7 cellular contexts compared by ENCODE assay signal in the genomic region with DNA sequence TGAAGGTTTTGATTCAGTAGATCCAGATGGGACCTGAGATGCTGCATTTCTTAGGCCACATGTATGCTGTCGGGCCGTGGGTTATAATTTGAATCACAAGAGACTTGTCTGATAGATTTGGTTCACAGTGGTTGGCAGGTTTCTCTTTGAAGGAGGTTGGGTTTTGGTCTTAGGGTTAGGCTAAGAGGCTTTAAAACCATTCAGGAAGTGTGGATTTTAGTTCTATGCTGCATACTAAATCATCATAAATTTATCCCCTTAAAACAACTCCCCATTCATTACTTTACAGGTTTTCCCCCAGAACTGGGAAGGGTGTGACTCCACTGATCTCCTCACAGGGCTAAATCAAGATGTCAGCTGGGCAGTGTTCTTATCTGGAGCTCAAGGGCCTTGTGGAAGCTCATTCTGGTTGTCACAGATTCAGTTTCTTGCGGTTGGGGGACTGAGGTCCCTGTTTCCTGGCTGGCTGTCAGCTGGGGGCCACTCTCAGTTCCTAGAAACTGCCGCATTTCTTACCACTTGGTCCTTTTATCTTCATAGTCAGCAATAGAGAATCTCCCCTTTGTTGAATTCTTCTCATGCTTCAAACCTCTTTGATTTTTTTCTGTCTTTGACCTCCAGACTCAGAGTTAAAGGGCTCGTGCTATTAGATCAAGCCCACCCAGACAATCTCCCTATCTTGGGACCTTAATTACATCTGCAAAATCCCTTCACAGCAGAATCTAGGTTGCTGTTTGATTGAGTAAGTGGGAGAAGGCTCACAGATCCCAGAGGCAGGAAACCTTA. TPM values are rescaled to one million over a fixed set of nuclear protein-coding genes. Genes with fewer than 3 reads are reported as not detected.
DNase-seq lines count a peak whose midpoint lies in the region; ATAC-seq and TF ChIP-seq lines count a peak whose summit lies in the region.

No MANE protein-coding gene starts in this region.

- peak overlapping the region; percentile 71 to 92 for H3K18ac ChIP-seq in mesenchymal stem cell (ENCODE audit: low read depth in 1 of 2, low read length in 2 of 2)

- intact Hi-C loops in vagina (cut with DNase I), result no loop called here

- H2BK12ac ChIP-seq in mesenchymal stem cell (ENCODE audit: low read length in 2 of 2), result peak overlapping the region; percentile 70 to 79

- TF ChIP-seq CTCF in vagina (IDR thresholded peaks at IDR 0.05), result no peak

- H2AFZ ChIP-seq in mesenchymal stem cell (ENCODE audit: low read depth, low read length), result no peak overlapping the region

- peak overlapping the region; percentile 45 to 57 for H3K4ac ChIP-seq in mesenchymal stem cell (ENCODE audit: low read depth in 1 of 2, low read length in 2 of 2)

- H3K27me3 ChIP-seq in mesenchymal stem cell (ENCODE audit: control insufficient read depth in 1 of 2, insufficient read depth in 1 of 2, low read length in 2 of 2), result no peaks in the 10 kb centered on the region
- H3K27me3 ChIP-seq in vagina, result no peaks in the 10 kb centered on the region

- H2BK15ac ChIP-seq in mesenchymal stem cell (ENCODE audit: low read depth, poor library complexity, severe bottlenecking), result no peak overlapping the region

- no peak overlapping the region for H4K91ac ChIP-seq in mesenchymal stem cell (ENCODE audit: low read length)

- DNase-seq in T-helper 22 cell (ENCODE audit: low read depth) (peak; percentile 30), mesenchymal stem cell (peak; percentile 51), epidermal melanocyte (ENCODE audit: insufficient read length, low spot score) (no peak), vagina (ENCODE audit: extremely low spot score in 2 of 2) (no peak), iPS-NIHi7 (ENCODE audit: extremely low spot score) (no peak)

- TF ChIP-seq POLR2A in GM19099 (IDR thresholded peaks at IDR 0.05; ENCODE audit: extremely low read depth, insufficient read length, low read depth), result peak; percentile 53
- TF ChIP-seq POLR2A in vagina (IDR thresholded peaks at IDR 0.05), result no peak

- H3K27ac ChIP-seq in mesenchymal stem cell (ENCODE audit: low read length, poor library complexity, severe bottlenecking) (no peak overlapping the region), vagina (no peak overlapping the region)

- peak overlapping the region in 1 of 2 experiments; percentile 57 for H3K4me3 ChIP-seq in mesenchymal stem cell (ENCODE audit: insufficient read depth in 1 of 2, low read depth in 1 of 2, low read length in 2 of 2)
- no peak overlapping the region for H3K4me3 ChIP-seq in vagina

- H3K36me3 ChIP-seq in mesenchymal stem cell (ENCODE audit: control insufficient read depth in 1 of 2, insufficient read depth in 2 of 2, low read depth in 1 of 2, low read length in 2 of 2) (no peaks in the 10 kb centered on the region), vagina (no peaks in the 10 kb centered on the region)

- ATAC-seq in HG02973 (IDR thresholded peaks at IDR 0.05; ENCODE audit: unreplicated experiment), result peak; percentile 36

- H2BK5ac ChIP-seq in mesenchymal stem cell (ENCODE audit: low read depth, low read length, poor library complexity, severe bottlenecking), result no peak overlapping the region

- H2AK5ac ChIP-seq in mesenchymal stem cell (ENCODE audit: low read length, severe bottlenecking), result no peak overlapping the region

- H3K4me1 ChIP-seq in mesenchymal stem cell (ENCODE audit: control insufficient read depth, insufficient read depth, low read depth, low read length), result peaks cover 8% of the 10 kb centered on the region
- no peaks in the 10 kb centered on the region for H3K4me1 ChIP-seq in vagina

- 54% methylated on average over 5 of the region's 5 CpGs for WGBS in mesenchymal stem cell

- peak overlapping the region; percentile 72 for H3K9ac ChIP-seq in mesenchymal stem cell (ENCODE audit: low read length)

- H3K23ac ChIP-seq in mesenchymal stem cell (ENCODE audit: low read length in 2 of 2), result no peak overlapping the region

- H3K79me1 ChIP-seq in mesenchymal stem cell (replicated peaks; ENCODE audit: low read length, poor library complexity, severe bottlenecking), result no peaks in the 10 kb centered on the region

- no peak overlapping the region for H3K4me2 ChIP-seq in mesenchymal stem cell (ENCODE audit: low read length, poor library complexity, severe bottlenecking)

- H3K14ac ChIP-seq in mesenchymal stem cell (ENCODE audit: low read length in 2 of 2), result no peak overlapping the region

- peak overlapping the region; percentile 45 for H4K8ac ChIP-seq in mesenchymal stem cell (ENCODE audit: low read length)

- H3K9me3 ChIP-seq in mesenchymal stem cell (ENCODE audit: control insufficient read depth, low read length) (no peaks in the 10 kb centered on the region), vagina (no peaks in the 10 kb centered on the region)

- peak overlapping the region; percentile 96 for H2BK120ac ChIP-seq in mesenchymal stem cell (ENCODE audit: low read depth, low read length)

RNA-seq across cellular contexts. Expression of a gene that starts 20.6 kb away (rescaled TPM):
- polyA plus RNA-seq in mesenchymal stem cell (2013, experiment 1 of 2), result 23.8 TPM
- polyA plus RNA-seq in mesenchymal stem cell (2013, experiment 2 of 2), result 22.4 TPM
- 59.7 TPM for total RNA-seq in vagina

Comparison
In these comparisons a context has a peak if more than half of its experiments do, and no peak if none do; other contexts are left out.
1. DNase-seq: peak in T-helper 22 cell (single experiment) and mesenchymal stem cell (single experiment); none in epidermal melanocyte (single experiment), vagina (0 of 2) and iPS-NIHi7 (single experiment).